21 cellular contexts compared by ENCODE assay signal in genomic region chr6:42125231-42125630, GRCh38. TPM values are rescaled to one million over a fixed set of nuclear protein-coding genes. Genes with fewer than 3 reads are reported as not detected.
"Had no signal": no experiment of that assay in that cellular context is flagged by ENCODE, and none has a peak within 500 bp of the region (broad histone marks: within the 10 kb centered on the region; RNA-seq: fewer than 3 reads in every experiment).

No MANE protein-coding gene starts in this region.

- H3K27me3 Mint-ChIP-seq: activated B cell treated with CpG ODN at 0.5 μM for 24 hours; activated CD4-positive, alpha-beta memory T cell treated with anti-CD3 and anti-CD28 coated beads for 36 hours; activated CD8-positive, alpha-beta memory T cell treated with anti-CD3 and anti-CD28 coated beads, Interleukin-2, amount 10 ng/mL, durations not matched to agents 7 days and 5 days; activated naive CD8-positive, alpha-beta T cell treated with anti-CD3 and anti-CD28 coated beads for 36 hours; progenitor cell of endocrine pancreas; stimulated activated naive CD8-positive, alpha-beta T cell treated with anti-CD3 and anti-CD28 coated beads, Interleukin-15, Interleukin-2, amounts not matched to agents 100 ng/mL and 50 ng/mL, for 24 hours had no signal

- H3K4me3 ChIP-seq: colonic mucosa, esophagus muscularis mucosa, heart right ventricle, left lung, upper lobe of left lung had no signal

- ATAC-seq: activated CD8-positive, alpha-beta memory T cell treated with anti-CD3 and anti-CD28 coated beads, Interleukin-2, amount 10 ng/mL, durations not matched to agents 7 days and 5 days; left lung had no signal

- H3K27me3 ChIP-seq: colonic mucosa, esophagus muscularis mucosa, heart right ventricle, left lung, upper lobe of left lung had no signal

- H3K4me1 Mint-ChIP-seq: activated B cell treated with CpG ODN at 0.5 μM for 24 hours; activated CD8-positive, alpha-beta memory T cell treated with anti-CD3 and anti-CD28 coated beads, Interleukin-2, amount 10 ng/mL, durations not matched to agents 7 days and 5 days; activated naive CD8-positive, alpha-beta T cell treated with anti-CD3 and anti-CD28 coated beads for 36 hours; central memory CD8-positive, alpha-beta T cell; naive B cell; neural crest cell had no signal

- H3K4me1 ChIP-seq: left lung had no signal

- H3K4me3 Mint-ChIP-seq: activated B cell treated with CpG ODN at 0.5 μM for 24 hours; activated CD4-positive, alpha-beta memory T cell treated with anti-CD3 and anti-CD28 coated beads for 36 hours; activated CD8-positive, alpha-beta memory T cell treated with anti-CD3 and anti-CD28 coated beads, Interleukin-2, amount 10 ng/mL, durations not matched to agents 7 days and 5 days; activated naive CD8-positive, alpha-beta T cell treated with anti-CD3 and anti-CD28 coated beads for 36 hours; central memory CD8-positive, alpha-beta T cell; naive B cell; neural crest cell; stimulated activated naive CD8-positive, alpha-beta T cell treated with anti-CD3 and anti-CD28 coated beads, Interleukin-15, Interleukin-2, amounts not matched to agents 100 ng/mL and 50 ng/mL, for 24 hours; T-helper 2 cell treated with Interferon-gamma antibody and Interleukin-4, amounts not matched to agents 5 μg/mL and 100 μg/mL, for 36 hours had no signal

- H3K36me3 ChIP-seq: colonic mucosa, esophagus muscularis mucosa, heart right ventricle had no signal

- H3K27ac Mint-ChIP-seq: activated B cell treated with CpG ODN at 0.5 μM for 24 hours; activated CD4-positive, alpha-beta memory T cell treated with anti-CD3 and anti-CD28 coated beads for 36 hours; activated CD8-positive, alpha-beta memory T cell treated with anti-CD3 and anti-CD28 coated beads, Interleukin-2, amount 10 ng/mL, durations not matched to agents 7 days and 5 days; activated naive CD8-positive, alpha-beta T cell treated with anti-CD3 and anti-CD28 coated beads for 36 hours; progenitor cell of endocrine pancreas; T-helper 2 cell treated with Interferon-gamma antibody and Interleukin-4, amounts not matched to agents 5 μg/mL and 100 μg/mL, for 36 hours had no signal

- H3K9me3 Mint-ChIP-seq: activated B cell treated with CpG ODN at 0.5 μM for 24 hours; activated CD4-positive, alpha-beta memory T cell treated with anti-CD3 and anti-CD28 coated beads for 36 hours; activated naive CD8-positive, alpha-beta T cell treated with anti-CD3 and anti-CD28 coated beads for 36 hours; central memory CD8-positive, alpha-beta T cell; naive B cell; neural crest cell; stimulated activated naive CD8-positive, alpha-beta T cell treated with anti-CD3 and anti-CD28 coated beads, Interleukin-15, Interleukin-2, amounts not matched to agents 100 ng/mL and 50 ng/mL, for 24 hours; T-helper 2 cell treated with Interferon-gamma antibody and Interleukin-4, amounts not matched to agents 5 μg/mL and 100 μg/mL, for 36 hours had no signal

- H3K27ac ChIP-seq: colonic mucosa, left lung, upper lobe of left lung had no signal

- DNase-seq: activated B cell treated with CpG ODN at 0.5 μM for 24 hours; activated CD4-positive, alpha-beta memory T cell treated with anti-CD3 and anti-CD28 coated beads for 36 hours; activated CD4-positive, alpha-beta T cell treated with anti-CD3 and anti-CD28 coated beads for 4 hours; activated CD8-positive, alpha-beta memory T cell treated with anti-CD3 and anti-CD28 coated beads, Interleukin-2, amount 10 ng/mL, durations not matched to agents 7 days and 5 days; activated naive CD4-positive, alpha-beta T cell; activated naive CD8-positive, alpha-beta T cell treated with anti-CD3 and anti-CD28 coated beads for 36 hours; amniotic stem cell; colonic mucosa; heart right ventricle; left lung; naive B cell; stimulated activated CD4-positive, alpha-beta T cell treated with anti-CD3 and anti-CD28 coated beads, Interleukin-2, amount 100 ng/mL, for 24 hours; upper lobe of left lung had no signal

- H3K9me3 ChIP-seq: colonic mucosa, esophagus muscularis mucosa, heart right ventricle, left lung, upper lobe of left lung had no signal

- H3K36me3 Mint-ChIP-seq: activated CD4-positive, alpha-beta memory T cell treated with anti-CD3 and anti-CD28 coated beads for 36 hours; activated CD8-positive, alpha-beta memory T cell treated with anti-CD3 and anti-CD28 coated beads, Interleukin-2, amount 10 ng/mL, durations not matched to agents 7 days and 5 days; activated naive CD8-positive, alpha-beta T cell treated with anti-CD3 and anti-CD28 coated beads for 36 hours; naive B cell had no signal

RNA-seq across cellular contexts. Expression of gene C6orf132, which starts 17.2 kb away (rescaled TPM):
- total RNA-seq: activated B cell treated with CpG ODN at 0.5 μM for 24 hours, mononuclear cell had no signal

RNA-seq across cellular contexts. Expression of gene GUCA1A, which starts 47.9 kb away (rescaled TPM):
- total RNA-seq: activated B cell treated with CpG ODN at 0.5 μM for 24 hours; activated CD4-positive, alpha-beta memory T cell treated with anti-CD3 and anti-CD28 coated beads for 36 hours; activated CD8-positive, alpha-beta memory T cell treated with anti-CD3 and anti-CD28 coated beads, Interleukin-2, amount 10 ng/mL, durations not matched to agents 7 days and 5 days; colonic mucosa; esophagus muscularis mucosa; heart right ventricle; mononuclear cell; osteoblast; upper lobe of left lung had no signal
- polyA plus RNA-seq: heart right ventricle had no signal
